Comparison of ENCODE assay signal across 19 cellular contexts in the genomic region with DNA sequence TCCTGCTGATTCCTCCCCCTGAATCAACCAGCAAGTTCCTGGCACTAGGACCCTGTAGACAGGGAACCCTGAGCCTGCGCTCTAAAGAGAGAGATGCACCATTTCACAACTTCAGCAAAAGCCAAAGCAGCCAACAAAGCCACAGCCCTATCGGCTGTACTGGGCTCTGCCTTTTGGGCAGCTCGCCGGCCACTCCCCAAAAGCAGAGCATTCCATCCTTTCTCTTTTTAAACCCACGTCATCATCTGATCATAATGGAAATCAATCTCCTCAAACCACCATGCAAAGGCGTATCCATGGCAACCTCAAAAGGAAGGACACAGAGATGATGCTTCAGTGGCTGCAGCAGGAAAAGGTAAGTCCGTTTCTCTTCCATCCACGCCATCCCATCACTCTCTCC. TPM values are rescaled to one million over a fixed set of nuclear protein-coding genes. Genes with fewer than 3 reads are reported as not detected.
DNase-seq lines count a peak whose midpoint lies in the region; ATAC-seq, FAIRE-seq and TF ChIP-seq lines count a peak whose summit lies in the region.
"Had no signal": no experiment of that assay in that cellular context is flagged by ENCODE, and none has a peak within 500 bp of the region (broad histone marks: within the 10 kb centered on the region; RNA-seq: fewer than 3 reads in every experiment).

No MANE protein-coding gene starts in this region.

- H3K9me3 ChIP-seq in HepG2 (ENCODE audit: low read length) (no peaks in the 10 kb centered on the region), right lobe of liver (no peaks in the 10 kb centered on the region), muscle layer of duodenum (ENCODE audit: control insufficient read depth in 1 of 2, low read length in 2 of 2) (no peaks in the 10 kb centered on the region), upper lobe of right lung (no peaks in the 10 kb centered on the region), SJCRH30 (replicated peaks) (no peaks in the 10 kb centered on the region)
- H3K9me3 ChIP-seq: uterus had no signal

- H3K9ac ChIP-seq in HepG2 (ENCODE audit: insufficient read depth, low read depth, low read length), result no peak overlapping the region

- DNase-seq in HepG2 (ENCODE audit: low spot score) (no peak), right lobe of liver (no peak), fibroblast of gingiva (ENCODE audit: low read depth) (peak; percentile 18), upper lobe of right lung (no peak), SJCRH30 (no peak)
- no peak for DNase-seq in activated naive CD4-positive, alpha-beta T cell treated with anti-CD3 and anti-CD28 coated beads, Interleukin-2, amount 50 U/mL, for 72 hours (ENCODE audit: low spot score in 2 of 2)
- DNase-seq: activated CD4-positive, CD25-positive, alpha-beta regulatory T cell; brain microvascular endothelial cell; CD8-positive, alpha-beta memory T cell; effector CD4-positive, alpha-beta T cell; H9; NCI-H2029; nephron progenitor cell; uterus had no signal

- H3K27ac ChIP-seq in HepG2 (ENCODE audit: extremely low read length, insufficient read depth, low read length) (no peak overlapping the region), right lobe of liver (no peak overlapping the region), muscle layer of duodenum (ENCODE audit: low read length) (peak overlapping the region; percentile 25), upper lobe of right lung (peak overlapping the region; percentile 11), SJCRH30 (no peak overlapping the region)
- H3K27ac ChIP-seq: brain microvascular endothelial cell had no signal

- peaks cover 54% of the 10 kb centered on the region for H3K4me1 ChIP-seq in HepG2 (ENCODE audit: insufficient read depth, low read length)
- H3K4me1 ChIP-seq in right lobe of liver, result peaks cover 0 to 23% (median 10%) of the 10 kb centered on the region in 4 donors
- H3K4me1 ChIP-seq in muscle layer of duodenum (ENCODE audit: control insufficient read depth in 1 of 2, insufficient read depth in 2 of 2, low read length in 2 of 2), result peaks cover 14 to 45% of the 10 kb centered on the region in 2 donors
- peaks cover 58% of the 10 kb centered on the region for H3K4me1 ChIP-seq in upper lobe of right lung
- H3K4me1 ChIP-seq in SJCRH30, result peaks cover 5% of the 10 kb centered on the region; the same call in 1 of the 2 replicates

- H3K9me3 Mint-ChIP-seq in activated naive CD4-positive, alpha-beta T cell treated with anti-CD3 and anti-CD28 coated beads, Interleukin-2, amount 50 U/mL, for 72 hours, result no peaks in the 10 kb centered on the region
- H3K9me3 Mint-ChIP-seq: CD8-positive, alpha-beta memory T cell; H9; nephron progenitor cell; stimulated activated memory B cell treated with anti-CD40 and anti-IgM and Interleukin-4, amounts not matched to agents 10 μg/mL and 1 μg/mL and 100 μg/mL, for 72 hours had no signal

- no peak for FAIRE-seq in HepG2 (lab: Jason Lieb, UNC)

- in situ Hi-C loops in HepG2 (cut with HindIII; ENCODE audit: extremely low pct_ligation_motif_present, low pct_unique_long_range_greater_than_20kb), result no loop called here

- BruUV-seq in HepG2 (replicated peaks; lab: Mats Ljungman, UMichigan), result no TSS peak

- no peaks in the 10 kb centered on the region for H3K27me3 ChIP-seq in HepG2 (ENCODE audit: control insufficient read depth in 1 of 2, insufficient read depth in 2 of 2, low read length in 2 of 2)
- no peaks in the 10 kb centered on the region for H3K27me3 ChIP-seq in right lobe of liver
- H3K27me3 ChIP-seq in muscle layer of duodenum (ENCODE audit: low read depth, low read length), result no peaks in the 10 kb centered on the region
- no peaks in the 10 kb centered on the region for H3K27me3 ChIP-seq in upper lobe of right lung
- no peaks in the 10 kb centered on the region for H3K27me3 ChIP-seq in SJCRH30
- H3K27me3 ChIP-seq: brain microvascular endothelial cell, uterus had no signal

- peaks cover 6% of the 10 kb centered on the region; the same call in 1 of the 2 replicates for H4K20me1 ChIP-seq in HepG2 (ENCODE audit: insufficient read depth, low read length)

- no peak for TF ChIP-seq EP300 in HepG2 (IDR thresholded peaks at IDR 0.05; ENCODE audit: low read depth in 2 of 2, low read length in 2 of 2)
- no peak for TF ChIP-seq EP300 in HepG2 (CRISPR knock-in tag; IDR thresholded peaks at IDR 0.05; ENCODE audit: borderline replicate concordance)

- TF ChIP-seq CTCF in HepG2 (CRISPR knock-in tag; IDR thresholded peaks at IDR 0.05) (no peak), right lobe of liver (IDR thresholded peaks at IDR 0.05) (no peak), upper lobe of right lung (IDR thresholded peaks at IDR 0.05) (no peak)

- no peak overlapping the region for H3K4me3 ChIP-seq in HepG2 (replicated peaks in 1 of 3; ENCODE audit: insufficient read depth in 1 of 3, low read depth in 2 of 3, low read length in 3 of 3)
- no peak overlapping the region for H3K4me3 ChIP-seq in right lobe of liver
- no peak overlapping the region for H3K4me3 ChIP-seq in muscle layer of duodenum (ENCODE audit: low read depth in 1 of 2, low read length in 2 of 2)
- H3K4me3 ChIP-seq in upper lobe of right lung, result no peak overlapping the region
- H3K4me3 ChIP-seq in SJCRH30, result no peak overlapping the region
- H3K4me3 ChIP-seq: skin epidermis, uterus had no signal

- no peak for TF ChIP-seq RAD21 in HepG2 (CRISPR knock-in tag; IDR thresholded peaks at IDR 0.05)

- ATAC-seq in HepG2 (no peak), right lobe of liver (no peak), upper lobe of right lung (peak; percentile 30), HG03045 (IDR thresholded peaks at IDR 0.05; ENCODE audit: unreplicated experiment) (no peak)
- ATAC-seq in activated naive CD4-positive, alpha-beta T cell treated with anti-CD3 and anti-CD28 coated beads, Interleukin-2, amount 50 U/mL, for 72 hours, result no peak
- ATAC-seq: stimulated activated memory B cell treated with anti-CD40 and anti-IgM and Interleukin-4, amounts not matched to agents 10 μg/mL and 1 μg/mL and 100 μg/mL, for 72 hours had no signal

- no peak overlapping the region for H3K27ac Mint-ChIP-seq in activated naive CD4-positive, alpha-beta T cell treated with anti-CD3 and anti-CD28 coated beads, Interleukin-2, amount 50 U/mL, for 72 hours
- H3K27ac Mint-ChIP-seq: CD8-positive, alpha-beta memory T cell; H9; nephron progenitor cell; stimulated activated memory B cell treated with anti-CD40 and anti-IgM and Interleukin-4, amounts not matched to agents 10 μg/mL and 1 μg/mL and 100 μg/mL, for 72 hours had no signal

- POLR2A ChIA-PET in HepG2 (lab: Yijun Ruan, JAX), result no interaction called here

- CTCF ChIA-PET in HepG2 (lab: Yijun Ruan, JAX; ENCODE audit: low intra/inter-chr PET ratio, low total read pairs), result no interaction called here

- TF ChIP-seq POLR2A in HepG2 (IDR thresholded peaks at IDR 0.05; ENCODE audit: insufficient read depth in 1 of 2, low read depth in 2 of 2, low read length in 2 of 2), result no peak
- no peak for TF ChIP-seq POLR2A in right lobe of liver (IDR thresholded peaks at IDR 0.05)

- H3K36me3 ChIP-seq in HepG2 (replicated peaks in 1 of 2; ENCODE audit: control insufficient read depth in 1 of 2, insufficient read depth in 2 of 2, low read length in 2 of 2) (peaks cover 4 to 26% of the 10 kb centered on the region in 2 experiments; a peak in 4 of 5 replicates), right lobe of liver (no peaks in the 10 kb centered on the region), muscle layer of duodenum (ENCODE audit: control insufficient read depth in 1 of 2, insufficient read depth in 2 of 2, low read length in 2 of 2) (no peaks in the 10 kb centered on the region), upper lobe of right lung (no peaks in the 10 kb centered on the region), SJCRH30 (0 out of 2 replicates have a peak, but pooled peaks cover 5% of the 10 kb centered on the region)
- H3K36me3 ChIP-seq: uterus had no signal

- peaks cover 85% of the 10 kb centered on the region for H3K79me2 ChIP-seq in HepG2 (ENCODE audit: insufficient read depth, low read length)

- H2AFZ ChIP-seq in HepG2 (ENCODE audit: low read length), result no peak overlapping the region

- WGBS in HepG2 (ENCODE audit: low lambda C conversion rate), result 95% methylated on average over 8 of the region's 8 CpGs
- 78% methylated on average over 7 of the region's 8 CpGs for WGBS in right lobe of liver (ENCODE audit: insufficient coverage, low coverage, low lambda C conversion rate, missing lambda C conversion rate)

- no peaks in the 10 kb centered on the region for H3K36me3 Mint-ChIP-seq in activated naive CD4-positive, alpha-beta T cell treated with anti-CD3 and anti-CD28 coated beads, Interleukin-2, amount 50 U/mL, for 72 hours

- intact Hi-C loops in HepG2 (cut with micrococcal nuclease; ENCODE audit: unreplicated experiment), result no loop called here
- intact Hi-C loops in right lobe of liver (cut with DNase I), result loop anchor here in 1 of 2 donors (10.0 kb wide), 1 partner anchor 51 kb away; no protein-coding TSS in a partner anchor
- intact Hi-C loops in upper lobe of right lung (cut with DNase I), result no loop called here

- H3K4me2 ChIP-seq in HepG2 (ENCODE audit: low read depth, low read length), result no peak overlapping the region

RNA-seq across cellular contexts. Expression of gene DCTN1, which starts 5.3 kb away (rescaled TPM):
- total RNA-seq in HepG2 (2016; rRNA removed; fragmentation: Illumina TruSeq; extraction: Trizol) (109 and 122 TPM in 2 replicates), right lobe of liver (10 to 100 TPM; 33.7 to 47.9 (median 37.3) TPM), upper lobe of right lung (140 TPM)
- 7.7 and 11.2 TPM in 2 replicates for total RNA-seq in HepG2 (2016; cell fraction: cytosol; rRNA removed; fragmentation: Illumina TruSeq; extraction: Trizol; ENCODE audit: low read depth)
- total RNA-seq in HepG2 (2016; cell fraction: insoluble cytoplasmic fraction; rRNA removed; fragmentation: Illumina TruSeq; extraction: Trizol), result 94.1 and 122 TPM in 2 replicates
- 18.0 and 20.5 TPM in 2 replicates for total RNA-seq in HepG2 (2016; cell fraction: membrane; rRNA removed; fragmentation: Illumina TruSeq; extraction: Trizol)
- 55.1 and 60.1 TPM in 2 replicates for total RNA-seq in HepG2 (2016; cell fraction: nucleus; rRNA removed; fragmentation: Illumina TruSeq; extraction: Trizol)
- polyA plus RNA-seq in HepG2 (2011; rRNA removed), result 73.2 and 82.4 TPM in 2 replicates
- polyA plus RNA-seq in HepG2 (2011; cell fraction: cytosol; rRNA removed), result 54.6 and 71.3 TPM in 2 replicates
- polyA plus RNA-seq in HepG2 (2011; cell fraction: nucleus; rRNA removed), result 141 and 144 TPM in 2 replicates
- polyA plus RNA-seq in HepG2 (2012), result 72.2 and 76.7 TPM in 2 replicates
- polyA plus RNA-seq in HepG2 (2016; cell fraction: cytosol; fragmentation: Illumina TruSeq; extraction: Trizol; ENCODE audit: low read depth), result 8.1 and 9.5 TPM in 2 replicates
- 106 and 136 TPM in 2 replicates for polyA plus RNA-seq in HepG2 (2016; cell fraction: insoluble cytoplasmic fraction; fragmentation: Illumina TruSeq; extraction: Trizol; ENCODE audit: low read depth)
- polyA plus RNA-seq in HepG2 (2016; cell fraction: membrane; fragmentation: Illumina TruSeq; extraction: Trizol; ENCODE audit: low read depth), result 20.1 and 26.0 TPM in 2 replicates
- 119 and 130 TPM in 2 replicates for polyA plus RNA-seq in HepG2 (2016; cell fraction: nucleus; fragmentation: Illumina TruSeq; extraction: Trizol; ENCODE audit: insufficient read depth, low read depth)
- 266 and 308 TPM in 2 replicates for polyA minus RNA-seq in HepG2 (2011; rRNA and poly(A)+ RNA removed; ENCODE audit: low replicate concordance)
- 81.1 and 87.7 TPM in 2 replicates for polyA minus RNA-seq in HepG2 (2011; cell fraction: cytosol; rRNA and poly(A)+ RNA removed)
- 62.1 and 69.7 TPM in 2 replicates for polyA minus RNA-seq in HepG2 (2011; cell fraction: nucleus; rRNA and poly(A)+ RNA removed)
- total RNA-seq in SJCRH30 (2014; rRNA removed; shearing (Covaris generic)), result 113 TPM in 2 replicates
- total RNA-seq in activated naive CD4-positive, alpha-beta T cell treated with anti-CD3 and anti-CD28 coated beads, Interleukin-2, amount 50 U/mL, for 72 hours, result 10 to 100 TPM; 45.6 to 97.1 TPM

RNA-seq across cellular contexts. Expression of gene C2orf81, which starts 36.0 kb away (rescaled TPM):
- total RNA-seq in HepG2 (2016; rRNA removed; fragmentation: Illumina TruSeq; extraction: Trizol), result 0.13 and 0.15 TPM in 2 replicates
- total RNA-seq in HepG2 (2016; cell fraction: cytosol; rRNA removed; fragmentation: Illumina TruSeq; extraction: Trizol; ENCODE audit: low read depth), result not detected in 2 replicates
- total RNA-seq in HepG2 (2016; cell fraction: insoluble cytoplasmic fraction; rRNA removed; fragmentation: Illumina TruSeq; extraction: Trizol), result 0.09 TPM in 1 of 2 replicates, not detected in the other
- total RNA-seq in HepG2 (2016; cell fraction: membrane; rRNA removed; fragmentation: Illumina TruSeq; extraction: Trizol), result not detected in 2 replicates
- 0.16 TPM in 1 of 2 replicates, not detected in the other for total RNA-seq in HepG2 (2016; cell fraction: nucleus; rRNA removed; fragmentation: Illumina TruSeq; extraction: Trizol)
- 0.05 and 0.17 TPM in 2 replicates for polyA plus RNA-seq in HepG2 (2011; rRNA removed)
- 0.12 and 0.13 TPM in 2 replicates for polyA plus RNA-seq in HepG2 (2011; cell fraction: cytosol; rRNA removed)
- 0.21 TPM in 2 replicates for polyA plus RNA-seq in HepG2 (2011; cell fraction: nucleus; rRNA removed)
- polyA plus RNA-seq in HepG2 (2012), result 0.13 TPM in 1 of 2 replicates, not detected in the other
- not detected in 2 replicates for polyA plus RNA-seq in HepG2 (2016; cell fraction: cytosol; fragmentation: Illumina TruSeq; extraction: Trizol; ENCODE audit: low read depth)
- polyA plus RNA-seq in HepG2 (2016; cell fraction: insoluble cytoplasmic fraction; fragmentation: Illumina TruSeq; extraction: Trizol; ENCODE audit: low read depth), result 0.16 TPM in 1 of 2 replicates, not detected in the other
- polyA plus RNA-seq in HepG2 (2016; cell fraction: membrane; fragmentation: Illumina TruSeq; extraction: Trizol; ENCODE audit: low read depth), result 0.24 and 0.29 TPM in 2 replicates
- polyA plus RNA-seq in HepG2 (2016; cell fraction: nucleus; fragmentation: Illumina TruSeq; extraction: Trizol; ENCODE audit: insufficient read depth, low read depth), result 0.35 TPM in 1 of 2 replicates, not detected in the other
- polyA minus RNA-seq in HepG2 (2011; rRNA and poly(A)+ RNA removed; ENCODE audit: low replicate concordance), result 0.49 and 0.58 TPM in 2 replicates
- polyA minus RNA-seq in HepG2 (2011; cell fraction: cytosol; rRNA and poly(A)+ RNA removed), result not detected in 2 replicates
- polyA minus RNA-seq in HepG2 (2011; cell fraction: nucleus; rRNA and poly(A)+ RNA removed), result not detected in 2 replicates
- total RNA-seq in right lobe of liver, result under 1 TPM in 5 of 6 experiments, not detected in 1; 0.18 to 0.56 (median 0.31) TPM
- 2.1 TPM for total RNA-seq in upper lobe of right lung
- total RNA-seq in SJCRH30 (2014; rRNA removed; shearing (Covaris generic)), result 0.43 and 0.48 TPM in 2 replicates
- total RNA-seq in activated naive CD4-positive, alpha-beta T cell treated with anti-CD3 and anti-CD28 coated beads, Interleukin-2, amount 50 U/mL, for 72 hours, result 1 to 10 TPM; 2.1 to 6.4 TPM

RNA-seq across cellular contexts. Expression of gene WDR54, which starts 36.1 kb away (rescaled TPM):
- 1.3 and 2.0 TPM in 2 replicates for total RNA-seq in HepG2 (2016; rRNA removed; fragmentation: Illumina TruSeq; extraction: Trizol)
- total RNA-seq in HepG2 (2016; cell fraction: cytosol; rRNA removed; fragmentation: Illumina TruSeq; extraction: Trizol; ENCODE audit: low read depth), result 1.5 TPM in 2 replicates
- total RNA-seq in HepG2 (2016; cell fraction: insoluble cytoplasmic fraction; rRNA removed; fragmentation: Illumina TruSeq; extraction: Trizol), result 1.4 and 1.6 TPM in 2 replicates
- 1.1 and 1.4 TPM in 2 replicates for total RNA-seq in HepG2 (2016; cell fraction: membrane; rRNA removed; fragmentation: Illumina TruSeq; extraction: Trizol)
- total RNA-seq in HepG2 (2016; cell fraction: nucleus; rRNA removed; fragmentation: Illumina TruSeq; extraction: Trizol), result 0.66 and 2.7 TPM in 2 replicates
- polyA plus RNA-seq in HepG2 (2011; rRNA removed), result 12.4 and 17.3 TPM in 2 replicates
- 12.3 and 28.2 TPM in 2 replicates for polyA plus RNA-seq in HepG2 (2011; cell fraction: cytosol; rRNA removed)
- 15.9 and 19.2 TPM in 2 replicates for polyA plus RNA-seq in HepG2 (2011; cell fraction: nucleus; rRNA removed)
- polyA plus RNA-seq in HepG2 (2012), result 12.9 and 25.5 TPM in 2 replicates
- polyA plus RNA-seq in HepG2 (2016; cell fraction: cytosol; fragmentation: Illumina TruSeq; extraction: Trizol; ENCODE audit: low read depth), result 1.2 and 1.3 TPM in 2 replicates
- polyA plus RNA-seq in HepG2 (2016; cell fraction: insoluble cytoplasmic fraction; fragmentation: Illumina TruSeq; extraction: Trizol; ENCODE audit: low read depth), result 1.2 TPM in 2 replicates
- 0.55 and 1.1 TPM in 2 replicates for polyA plus RNA-seq in HepG2 (2016; cell fraction: membrane; fragmentation: Illumina TruSeq; extraction: Trizol; ENCODE audit: low read depth)
- 1.7 and 1.8 TPM in 2 replicates for polyA plus RNA-seq in HepG2 (2016; cell fraction: nucleus; fragmentation: Illumina TruSeq; extraction: Trizol; ENCODE audit: insufficient read depth, low read depth)
- polyA minus RNA-seq in HepG2 (2011; rRNA and poly(A)+ RNA removed; ENCODE audit: low replicate concordance), result 40.5 and 150 TPM in 2 replicates
- polyA minus RNA-seq in HepG2 (2011; cell fraction: cytosol; rRNA and poly(A)+ RNA removed), result 4.6 and 10.5 TPM in 2 replicates
- 2.7 and 4.5 TPM in 2 replicates for polyA minus RNA-seq in HepG2 (2011; cell fraction: nucleus; rRNA and poly(A)+ RNA removed)
- total RNA-seq in right lobe of liver, result 1 to 10 TPM; 1.6 to 5.3 (median 2.2) TPM
- total RNA-seq in upper lobe of right lung, result 8.4 TPM
- 28.3 and 33.1 TPM in 2 replicates for total RNA-seq in SJCRH30 (2014; rRNA removed; shearing (Covaris generic))
- total RNA-seq in activated naive CD4-positive, alpha-beta T cell treated with anti-CD3 and anti-CD28 coated beads, Interleukin-2, amount 50 U/mL, for 72 hours, result 100 to 1,000 TPM in 1 of 2 donors, 10 to 100 TPM in 1; 14.3 to 173 TPM

RNA-seq across cellular contexts. Expression of gene SLC4A5, which starts 42.2 kb away (rescaled TPM):
- total RNA-seq in HepG2 (2016; rRNA removed; fragmentation: Illumina TruSeq; extraction: Trizol) (0.25 TPM in 1 of 2 replicates, not detected in the other), right lobe of liver (1 to 10 TPM in 2 of 6 experiments, under 1 TPM in 4; 0.12 to 1.2 (median 0.68) TPM), upper lobe of right lung (3.2 TPM)
- not detected in 2 replicates for total RNA-seq in HepG2 (2016; cell fraction: cytosol; rRNA removed; fragmentation: Illumina TruSeq; extraction: Trizol; ENCODE audit: low read depth)
- total RNA-seq in HepG2 (2016; cell fraction: insoluble cytoplasmic fraction; rRNA removed; fragmentation: Illumina TruSeq; extraction: Trizol), result 0.09 TPM in 1 of 2 replicates, not detected in the other
- total RNA-seq in HepG2 (2016; cell fraction: membrane; rRNA removed; fragmentation: Illumina TruSeq; extraction: Trizol), result not detected in 2 replicates
- total RNA-seq in HepG2 (2016; cell fraction: nucleus; rRNA removed; fragmentation: Illumina TruSeq; extraction: Trizol), result 0.34 and 0.53 TPM in 2 replicates
- 0.50 and 0.51 TPM in 2 replicates for polyA plus RNA-seq in HepG2 (2011; rRNA removed)
- 0.01 TPM in 1 of 2 replicates, not detected in the other for polyA plus RNA-seq in HepG2 (2011; cell fraction: cytosol; rRNA removed)
- polyA plus RNA-seq in HepG2 (2011; cell fraction: nucleus; rRNA removed), result 0.14 and 0.74 TPM in 2 replicates
- 0.74 and 0.93 TPM in 2 replicates for polyA plus RNA-seq in HepG2 (2012)
- not detected in 2 replicates for polyA plus RNA-seq in HepG2 (2016; cell fraction: cytosol; fragmentation: Illumina TruSeq; extraction: Trizol; ENCODE audit: low read depth)
- polyA plus RNA-seq in HepG2 (2016; cell fraction: insoluble cytoplasmic fraction; fragmentation: Illumina TruSeq; extraction: Trizol; ENCODE audit: low read depth), result 0.49 TPM in 1 of 2 replicates, not detected in the other
- polyA plus RNA-seq in HepG2 (2016; cell fraction: membrane; fragmentation: Illumina TruSeq; extraction: Trizol; ENCODE audit: low read depth), result not detected in 2 replicates
- polyA plus RNA-seq in HepG2 (2016; cell fraction: nucleus; fragmentation: Illumina TruSeq; extraction: Trizol; ENCODE audit: insufficient read depth, low read depth), result 0.30 and 1.1 TPM in 2 replicates
- 0.26 and 0.56 TPM in 2 replicates for polyA minus RNA-seq in HepG2 (2011; rRNA and poly(A)+ RNA removed; ENCODE audit: low replicate concordance)
- polyA minus RNA-seq in HepG2 (2011; cell fraction: cytosol; rRNA and poly(A)+ RNA removed), result 0.09 TPM in 1 of 2 replicates, not detected in the other
- 1.0 and 1.1 TPM in 2 replicates for polyA minus RNA-seq in HepG2 (2011; cell fraction: nucleus; rRNA and poly(A)+ RNA removed)
- total RNA-seq in SJCRH30 (2014; rRNA removed; shearing (Covaris generic)), result 0.08 TPM in 1 of 2 replicates, not detected in the other
- 1 to 10 TPM in 1 of 2 donors, under 1 TPM in 1; 0.89 to 1.6 TPM for total RNA-seq in activated naive CD4-positive, alpha-beta T cell treated with anti-CD3 and anti-CD28 coated beads, Interleukin-2, amount 50 U/mL, for 72 hours
- total RNA-seq: HT1080 had no signal

RNA-seq across cellular contexts. Expression of gene RTKN, which starts 56.3 kb away (rescaled TPM):
- total RNA-seq in HepG2 (2016; rRNA removed; fragmentation: Illumina TruSeq; extraction: Trizol) (107 and 159 TPM in 2 replicates), right lobe of liver (100 to 1,000 TPM in 2 of 6 experiments, 10 to 100 TPM in 4; 61.5 to 103 (median 83.0) TPM), upper lobe of right lung (32.3 TPM)
- total RNA-seq in HepG2 (2016; cell fraction: cytosol; rRNA removed; fragmentation: Illumina TruSeq; extraction: Trizol; ENCODE audit: low read depth), result 32.3 and 32.8 TPM in 2 replicates
- total RNA-seq in HepG2 (2016; cell fraction: insoluble cytoplasmic fraction; rRNA removed; fragmentation: Illumina TruSeq; extraction: Trizol), result 92.8 and 167 TPM in 2 replicates
- 71.3 and 83.2 TPM in 2 replicates for total RNA-seq in HepG2 (2016; cell fraction: membrane; rRNA removed; fragmentation: Illumina TruSeq; extraction: Trizol)
- total RNA-seq in HepG2 (2016; cell fraction: nucleus; rRNA removed; fragmentation: Illumina TruSeq; extraction: Trizol), result 134 and 147 TPM in 2 replicates
- polyA plus RNA-seq in HepG2 (2011; rRNA removed), result 166 and 187 TPM in 2 replicates
- 105 and 146 TPM in 2 replicates for polyA plus RNA-seq in HepG2 (2011; cell fraction: cytosol; rRNA removed)
- 693 and 745 TPM in 2 replicates for polyA plus RNA-seq in HepG2 (2011; cell fraction: nucleus; rRNA removed)
- 111 and 123 TPM in 2 replicates for polyA plus RNA-seq in HepG2 (2012)
- polyA plus RNA-seq in HepG2 (2016; cell fraction: cytosol; fragmentation: Illumina TruSeq; extraction: Trizol; ENCODE audit: low read depth), result 19.8 and 20.3 TPM in 2 replicates
- 106 and 117 TPM in 2 replicates for polyA plus RNA-seq in HepG2 (2016; cell fraction: insoluble cytoplasmic fraction; fragmentation: Illumina TruSeq; extraction: Trizol; ENCODE audit: low read depth)
- 48.0 and 54.9 TPM in 2 replicates for polyA plus RNA-seq in HepG2 (2016; cell fraction: membrane; fragmentation: Illumina TruSeq; extraction: Trizol; ENCODE audit: low read depth)
- 311 and 321 TPM in 2 replicates for polyA plus RNA-seq in HepG2 (2016; cell fraction: nucleus; fragmentation: Illumina TruSeq; extraction: Trizol; ENCODE audit: insufficient read depth, low read depth)
- polyA minus RNA-seq in HepG2 (2011; rRNA and poly(A)+ RNA removed; ENCODE audit: low replicate concordance), result 14.0 and 202 TPM in 2 replicates
- polyA minus RNA-seq in HepG2 (2011; cell fraction: cytosol; rRNA and poly(A)+ RNA removed), result 51.2 and 66.4 TPM in 2 replicates
- 211 and 223 TPM in 2 replicates for polyA minus RNA-seq in HepG2 (2011; cell fraction: nucleus; rRNA and poly(A)+ RNA removed)
- 47.4 and 50.4 TPM in 2 replicates for total RNA-seq in SJCRH30 (2014; rRNA removed; shearing (Covaris generic))
- total RNA-seq in activated naive CD4-positive, alpha-beta T cell treated with anti-CD3 and anti-CD28 coated beads, Interleukin-2, amount 50 U/mL, for 72 hours, result 1 to 10 TPM in 1 of 2 donors, under 1 TPM in 1; 0.91 to 4.6 TPM

Comparison
In these comparisons a context has a peak if more than half of its experiments do, and no peak if none do; other contexts are left out.
1. H3K27ac ChIP-seq: peak in muscle layer of duodenum (single experiment) and upper lobe of right lung (single experiment); none in HepG2 (single experiment), right lobe of liver (0 of 3) and SJCRH30 (single experiment).